ENCODE assay signal across 1 cellular context in the genomic region with DNA sequence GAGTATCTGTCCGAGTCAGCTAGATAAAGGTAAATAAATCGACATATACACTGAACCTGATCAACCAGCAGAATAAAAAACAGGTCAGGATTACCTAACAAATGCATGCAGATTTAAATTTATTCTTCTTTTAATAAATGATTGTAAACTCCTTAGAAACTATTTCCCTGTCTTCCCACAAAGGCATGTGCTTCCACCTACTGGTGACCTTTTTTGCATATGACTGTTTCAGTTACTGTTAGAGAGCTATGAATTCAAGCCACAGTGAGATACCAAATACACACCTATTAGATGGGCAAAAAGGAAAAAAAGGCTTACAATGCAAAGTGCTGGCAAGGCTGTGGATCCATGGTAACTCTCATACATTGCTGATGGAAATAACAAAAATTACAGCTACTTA.
TF ChIP-seq lines count a peak whose summit lies in the region.

No MANE protein-coding gene starts in this region.

TF ChIP-seq in neural cell, 6 proteins besides CTCF, POLR2A, EP300 and RAD21 (continued from another document):
- TF ChIP-seq, protein P1, sequence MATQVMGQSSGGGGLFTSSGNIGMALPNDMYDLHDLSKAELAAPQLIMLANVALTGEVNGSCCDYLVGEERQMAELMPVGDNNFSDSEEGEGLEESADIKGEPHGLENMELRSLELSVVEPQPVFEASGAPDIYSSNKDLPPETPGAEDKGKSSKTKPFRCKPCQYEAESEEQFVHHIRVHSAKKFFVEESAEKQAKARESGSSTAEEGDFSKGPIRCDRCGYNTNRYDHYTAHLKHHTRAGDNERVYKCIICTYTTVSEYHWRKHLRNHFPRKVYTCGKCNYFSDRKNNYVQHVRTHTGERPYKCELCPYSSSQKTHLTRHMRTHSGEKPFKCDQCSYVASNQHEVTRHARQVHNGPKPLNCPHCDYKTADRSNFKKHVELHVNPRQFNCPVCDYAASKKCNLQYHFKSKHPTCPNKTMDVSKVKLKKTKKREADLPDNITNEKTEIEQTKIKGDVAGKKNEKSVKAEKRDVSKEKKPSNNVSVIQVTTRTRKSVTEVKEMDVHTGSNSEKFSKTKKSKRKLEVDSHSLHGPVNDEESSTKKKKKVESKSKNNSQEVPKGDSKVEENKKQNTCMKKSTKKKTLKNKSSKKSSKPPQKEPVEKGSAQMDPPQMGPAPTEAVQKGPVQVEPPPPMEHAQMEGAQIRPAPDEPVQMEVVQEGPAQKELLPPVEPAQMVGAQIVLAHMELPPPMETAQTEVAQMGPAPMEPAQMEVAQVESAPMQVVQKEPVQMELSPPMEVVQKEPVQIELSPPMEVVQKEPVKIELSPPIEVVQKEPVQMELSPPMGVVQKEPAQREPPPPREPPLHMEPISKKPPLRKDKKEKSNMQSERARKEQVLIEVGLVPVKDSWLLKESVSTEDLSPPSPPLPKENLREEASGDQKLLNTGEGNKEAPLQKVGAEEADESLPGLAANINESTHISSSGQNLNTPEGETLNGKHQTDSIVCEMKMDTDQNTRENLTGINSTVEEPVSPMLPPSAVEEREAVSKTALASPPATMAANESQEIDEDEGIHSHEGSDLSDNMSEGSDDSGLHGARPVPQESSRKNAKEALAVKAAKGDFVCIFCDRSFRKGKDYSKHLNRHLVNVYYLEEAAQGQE (IDR thresholded peaks at IDR 0.05; ENCODE audit: borderline replicate concordance): no peak
- TF ChIP-seq TAF1 (IDR thresholded peaks at IDR 0.05; ENCODE audit: low read depth) (no peak), EZH2 (IDR thresholded peaks at IDR 0.05; ENCODE audit: borderline replicate concordance, insufficient read depth, low read length, poor library complexity, severe bottlenecking) (no peak)
